10 cellular contexts compared by ENCODE assay signal in the genomic region with DNA sequence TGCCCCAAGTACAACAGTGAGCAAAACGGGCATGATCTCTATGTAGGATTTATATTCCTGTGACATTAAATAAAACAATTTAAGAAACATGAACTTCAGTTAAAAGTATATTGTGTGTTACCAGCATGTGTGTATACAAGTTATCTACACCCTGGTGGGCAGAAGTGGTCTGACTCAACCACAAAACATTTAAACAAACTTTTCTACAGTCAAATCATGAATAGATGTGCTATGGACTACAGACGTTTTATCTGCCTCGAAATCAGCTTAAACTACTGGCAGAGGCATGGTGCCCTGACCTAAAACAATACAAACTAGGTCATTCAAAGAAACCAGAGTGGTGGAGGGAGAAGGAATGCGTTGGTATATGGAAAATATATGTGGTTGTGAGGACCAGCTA. TPM values are rescaled to one million over a fixed set of nuclear protein-coding genes. Genes with fewer than 3 reads are reported as not detected.
A peak's percentile ranks its signal among the peaks of the same experiment; 100 is the strongest.
DNase-seq lines count a peak whose midpoint lies in the region; ATAC-seq and TF ChIP-seq lines count a peak whose summit lies in the region.
"Had no signal": no experiment of that assay in that cellular context is flagged by ENCODE, and none has a peak within 500 bp of the region (broad histone marks: within the 10 kb centered on the region; RNA-seq: fewer than 3 reads in every experiment).

No MANE protein-coding gene starts in this region.

- DNase-seq in Daoy (ENCODE audit: low read depth) (peak; percentile 68), astrocyte of the spinal cord (ENCODE audit: low read depth, low spot score) (peak; percentile 80), neural crest cell (ENCODE audit: low read depth, low spot score) (no peak), DMS53 treated with DMSO at 0.1 percent for 48 hours (lab: John Stamatoyannopoulos, UW; ENCODE audit: unreplicated experiment) (no peak), NCI-H146 (lab: John Stamatoyannopoulos, UW) (no peak)
- peak; percentile 28 for DNase-seq in Jurkat, Clone E6-1 (ENCODE audit: low read depth, low spot score)
- DNase-seq: heart right ventricle; naive thymus-derived CD8-positive, alpha-beta T cell; NCI-H345 had no signal

- no peaks in the 10 kb centered on the region for H3K27me3 Mint-ChIP-seq in neural crest cell (ENCODE audit: low read depth)
- H3K27me3 Mint-ChIP-seq: naive thymus-derived CD8-positive, alpha-beta T cell had no signal

- peaks cover 38% of the 10 kb centered on the region for H3K4me1 Mint-ChIP-seq in neural crest cell

- H3K36me3 Mint-ChIP-seq in neural crest cell (ENCODE audit: low read depth) = no peaks in the 10 kb centered on the region
- H3K36me3 Mint-ChIP-seq: naive thymus-derived CD8-positive, alpha-beta T cell had no signal

- TF ChIP-seq CTCF in astrocyte of the spinal cord (IDR thresholded peaks at IDR 0.05; ENCODE audit: low read depth, low read length) (no peak), neural crest cell (conservative IDR thresholded peaks at IDR 0.05) (no peak)

- H3K4me3 Mint-ChIP-seq in neural crest cell = peak overlapping the region; percentile 6

- H3K9me3 Mint-ChIP-seq in neural crest cell = no peaks in the 10 kb centered on the region
- H3K9me3 Mint-ChIP-seq: naive thymus-derived CD8-positive, alpha-beta T cell had no signal

- no peak for ATAC-seq in GM21723 (IDR thresholded peaks at IDR 0.05; ENCODE audit: unreplicated experiment)
- ATAC-seq: heart right ventricle; naive thymus-derived CD8-positive, alpha-beta T cell had no signal

- H3K4me3 ChIP-seq in Jurkat, Clone E6-1 (ENCODE audit: low read length) = no peak overlapping the region
- no peak overlapping the region for H3K4me3 ChIP-seq in astrocyte of the spinal cord (ENCODE audit: low read depth, low read length)
- H3K4me3 ChIP-seq: heart right ventricle had no signal

- H3K27ac Mint-ChIP-seq in neural crest cell (ENCODE audit: unreplicated experiment) = no peak overlapping the region

- in situ Hi-C loops in astrocyte of the spinal cord (cut with HindIII; ENCODE audit: low sequenced_read_pairs) = no loop called here

RNA-seq across cellular contexts. Expression of a gene that starts 3.6 kb away (rescaled TPM):
- 5.9 and 9.0 TPM in 2 replicates for total RNA-seq in Daoy (2014; rRNA removed; shearing (Covaris generic))
- polyA plus RNA-seq in Jurkat, Clone E6-1 (2012; ENCODE audit: insufficient read depth, insufficient read length) = 12.0 TPM
- total RNA-seq in neural crest cell = 32.5 and 34.6 TPM in 2 replicates

RNA-seq across cellular contexts. Expression of a gene that starts 3.8 kb away (rescaled TPM):
- total RNA-seq in Daoy (2014; rRNA removed; shearing (Covaris generic)) = 0.89 and 5.5 TPM in 2 replicates
- polyA plus RNA-seq in Jurkat, Clone E6-1 (2012; ENCODE audit: insufficient read depth, insufficient read length) = 17.7 TPM
- 36.6 and 38.2 TPM in 2 replicates for total RNA-seq in neural crest cell

RNA-seq across cellular contexts. Expression of a gene that starts 33.1 kb away (rescaled TPM):
- 6.8 and 10.9 TPM in 2 replicates for total RNA-seq in Daoy (2014; rRNA removed; shearing (Covaris generic))
- 11.6 TPM for polyA plus RNA-seq in Jurkat, Clone E6-1 (2012; ENCODE audit: insufficient read depth, insufficient read length)
- 21.2 and 22.0 TPM in 2 replicates for total RNA-seq in neural crest cell

Comparison
In these comparisons a context has a peak if more than half of its experiments do, and no peak if none do; other contexts are left out.
1. DNase-seq: peak in Daoy (single experiment), Jurkat, Clone E6-1 (single experiment) and astrocyte of the spinal cord (single experiment); none in neural crest cell (single experiment), DMS53 treated with DMSO at 0.1 percent for 48 hours (single experiment) and NCI-H146 (single experiment).